ENCODE assay signal across 8 cellular contexts in genomic region chr4:121192500-121192899, GRCh38. TPM values are rescaled to one million over a fixed set of nuclear protein-coding genes. Genes with fewer than 3 reads are reported as not detected.
DNase-seq lines count a peak whose midpoint lies in the region; ATAC-seq, FAIRE-seq and TF ChIP-seq lines count a peak whose summit lies in the region.

No MANE protein-coding gene starts in this region.

- TF ChIP-seq CTCF in D721Med (IDR thresholded peaks at IDR 0.05; ENCODE audit: insufficient read depth, missing control alignments) (peak; percentile 82), testis (IDR thresholded peaks at IDR 0.05) (peak; percentile 25 to 79 (median 26))

- H3K9me3 ChIP-seq in testis, result no peaks in the 10 kb centered on the region

- ATAC-seq in HG03469 (IDR thresholded peaks at IDR 0.05; ENCODE audit: unreplicated experiment) (no peak), GM18861 (IDR thresholded peaks at IDR 0.05; ENCODE audit: unreplicated experiment) (no peak)

- H3K36me3 Mint-ChIP-seq in activated naive CD8-positive, alpha-beta T cell treated with anti-CD3 and anti-CD28 coated beads for 36 hours, result peaks cover 2% of the 10 kb centered on the region

- H3K27ac ChIP-seq in testis, result no peak overlapping the region

- WGBS in testis, 2 donors, result 16 to 17% methylated on average over 6 of the region's 6 CpGs

- DNase-seq in D721Med (ENCODE audit: insufficient read length, low spot score), result no peak
- DNase-seq in GM19239 (ENCODE audit: insufficient read length, low spot score), result no peak
- peak; percentile 0 for DNase-seq in NCI-H2196 treated with DMSO at 0.1 percent for 48 hours (lab: John Stamatoyannopoulos, UW; ENCODE audit: unreplicated experiment)
- DNase-seq in activated naive CD8-positive, alpha-beta T cell treated with anti-CD3 and anti-CD28 coated beads for 36 hours, result no peak
- peak; percentile 31 for DNase-seq in iPS-NIHi7 (ENCODE audit: extremely low spot score)
- no peak for DNase-seq in testis

- H3K4me3 ChIP-seq in testis, result no peak overlapping the region

- H3K27me3 ChIP-seq in testis, result no peaks in the 10 kb centered on the region

- H3K27me3 Mint-ChIP-seq in activated naive CD8-positive, alpha-beta T cell treated with anti-CD3 and anti-CD28 coated beads for 36 hours, result no peaks in the 10 kb centered on the region

- H3K9me3 Mint-ChIP-seq in activated naive CD8-positive, alpha-beta T cell treated with anti-CD3 and anti-CD28 coated beads for 36 hours, result no peaks in the 10 kb centered on the region

- H3K27ac Mint-ChIP-seq in activated naive CD8-positive, alpha-beta T cell treated with anti-CD3 and anti-CD28 coated beads for 36 hours, result no peak overlapping the region

- FAIRE-seq in D721Med (lab: Jason Lieb, UNC) (peak; percentile 83), GM19239 (lab: Jason Lieb, UNC) (peak; percentile 86)

- no peaks in the 10 kb centered on the region for H3K36me3 ChIP-seq in testis (ENCODE audit: low read depth, missing control alignments)

- intact Hi-C loops in testis (cut with DNase I; ENCODE audit: low total_unique reads), result no loop called here

- H3K4me3 Mint-ChIP-seq in activated naive CD8-positive, alpha-beta T cell treated with anti-CD3 and anti-CD28 coated beads for 36 hours, result peak overlapping the region; percentile 51

- no peaks in the 10 kb centered on the region for H3K4me1 ChIP-seq in testis

- H3K4me1 Mint-ChIP-seq in activated naive CD8-positive, alpha-beta T cell treated with anti-CD3 and anti-CD28 coated beads for 36 hours, result peaks cover 45% of the 10 kb centered on the region

- TF ChIP-seq POLR2A in testis (IDR thresholded peaks at IDR 0.05), result no peak

RNA-seq across cellular contexts. Expression of gene TNIP3, which starts 28.4 kb away (rescaled TPM):
- total RNA-seq in activated naive CD8-positive, alpha-beta T cell treated with anti-CD3 and anti-CD28 coated beads for 36 hours, result 1 to 10 TPM; 3.3 TPM
- 1 to 10 TPM in 1 of 2 donors, under 1 TPM in 1; 0.43 to 1.1 TPM for total RNA-seq in testis
- polyA plus RNA-seq in testis (ENCODE audit: insufficient read depth, low read depth, low replicate concordance), result 0.80 TPM

Comparison
In these comparisons a context has a peak if more than half of its experiments do, and no peak if none do; other contexts are left out.
1. DNase-seq: peak in NCI-H2196 treated with DMSO at 0.1 percent for 48 hours (single experiment) and iPS-NIHi7 (single experiment); none in D721Med (single experiment), GM19239 (single experiment), activated naive CD8-positive, alpha-beta T cell treated with anti-CD3 and anti-CD28 coated beads for 36 hours (single experiment) and testis (single experiment).